Comparison of ENCODE assay signal across 8 cellular contexts in the genomic region with DNA sequence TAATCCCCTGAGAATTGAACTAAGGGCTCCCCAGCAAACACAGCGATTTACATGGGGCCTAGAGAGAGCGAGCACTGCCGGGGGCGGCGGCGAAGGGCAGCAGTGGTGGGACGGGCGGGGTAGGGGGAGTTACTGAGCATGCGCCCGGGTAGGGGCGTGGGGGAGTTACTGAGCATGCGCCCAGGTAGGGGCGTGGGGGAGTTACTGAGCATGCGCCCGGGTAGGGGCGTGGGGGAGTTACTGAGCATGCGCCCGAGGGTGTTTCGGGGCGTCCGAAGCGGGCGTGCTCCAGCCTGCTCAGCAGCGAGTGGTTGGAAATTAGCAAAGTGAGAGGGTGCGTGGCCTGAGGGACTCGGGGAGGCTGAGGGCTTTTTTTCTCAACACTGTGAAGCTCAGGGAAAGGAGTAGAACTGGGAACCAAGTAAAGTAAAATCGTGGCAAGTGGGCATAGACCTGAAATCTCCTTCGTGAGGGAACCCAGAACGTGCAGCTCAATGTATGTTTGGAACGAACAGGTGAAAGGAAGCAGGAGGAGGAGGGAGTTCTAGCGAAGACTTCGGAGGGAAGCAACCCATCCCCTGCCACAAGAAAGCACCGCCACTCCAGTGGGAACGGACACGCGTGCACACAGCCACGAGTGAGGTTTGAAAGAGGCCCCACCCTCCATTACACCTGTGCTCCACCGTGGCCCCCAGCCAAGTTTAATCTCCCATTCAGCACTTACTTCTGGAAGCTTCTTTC. TPM values are rescaled to one million over a fixed set of nuclear protein-coding genes. Genes with fewer than 3 reads are reported as not detected.
DNase-seq lines count a peak whose midpoint lies in the region; ATAC-seq and TF ChIP-seq lines count a peak whose summit lies in the region.

No MANE protein-coding gene starts in this region.

- H3K27me3 Mint-ChIP-seq in IgD-negative memory B cell = no peaks in the 10 kb centered on the region
- no peaks in the 10 kb centered on the region for H3K27me3 Mint-ChIP-seq in activated T-cell treated with anti-CD3 and anti-CD28 coated beads, Interleukin-2, amount 50 U/mL, for 4 hours (ENCODE audit: low read depth)

- DNase-seq in DMS114 treated with DMSO at 0.1 percent for 48 hours (lab: John Stamatoyannopoulos, UW; ENCODE audit: unreplicated experiment) (peak; percentile 62), OCI-LY7 (ENCODE audit: low spot score) (peak; percentile 91), esophagus squamous epithelium (lab: John Stamatoyannopoulos, UW) (peak; percentile 69), myocyte (ENCODE audit: low read depth) (peak; percentile 79)
- peak; percentile 92 for DNase-seq in activated T-cell treated with anti-CD3 and anti-CD28 coated beads, Interleukin-2, amount 50 U/mL, for 4 hours
- peak; percentile 71 to 89 for DNase-seq in stimulated activated CD8-positive, alpha-beta memory T cell treated with anti-CD3 and anti-CD28 coated beads, Interleukin-7, amount 100 ng/mL, for 4 hours (ENCODE audit: low read depth in 2 of 2)

- peaks cover 28% of the 10 kb centered on the region for H3K4me1 ChIP-seq in OCI-LY7 (ENCODE audit: insufficient read depth, low read length, poor library complexity, severe bottlenecking)
- peaks cover 11 to 51% (median 26%) of the 10 kb centered on the region in 3 donors for H3K4me1 ChIP-seq in esophagus squamous epithelium

- H3K4me1 Mint-ChIP-seq in IgD-negative memory B cell = peaks cover 13 to 23% (median 17%) of the 10 kb centered on the region in 3 donors
- peaks cover 29% of the 10 kb centered on the region for H3K4me1 Mint-ChIP-seq in activated T-cell treated with anti-CD3 and anti-CD28 coated beads, Interleukin-2, amount 50 U/mL, for 4 hours (ENCODE audit: low read depth)

- H3K4me3 ChIP-seq in OCI-LY7 (ENCODE audit: low read depth, low read length, poor library complexity, severe bottlenecking) (peak overlapping the region; percentile 71), esophagus squamous epithelium (peak overlapping the region; percentile 37 to 71 (median 59))

- ATAC-seq in GM21529 (IDR thresholded peaks at IDR 0.05; ENCODE audit: unreplicated experiment) = peak; percentile 88
- ATAC-seq in activated T-cell treated with anti-CD3 and anti-CD28 coated beads, Interleukin-2, amount 50 U/mL, for 4 hours = peak; percentile 93

- peak overlapping the region; percentile 97 for H3K4me2 ChIP-seq in OCI-LY7 (ENCODE audit: low read length)

- H3K9me3 ChIP-seq in OCI-LY7 (ENCODE audit: low read length) = no peaks in the 10 kb centered on the region
- H3K9me3 ChIP-seq in esophagus squamous epithelium = no peaks in the 10 kb centered on the region

- H4K20me1 ChIP-seq in OCI-LY7 (ENCODE audit: insufficient read depth, low read length) = no peaks in the 10 kb centered on the region

- POLR2A ChIA-PET in OCI-LY7 (lab: Charles Lee) = interaction anchor here (0.6 to 1.8 kb wide), 8 partner anchors 12 to 102 kb away, joined by 3 to 9 read pairs (median 5); partner anchors contain the start of gene KANK1

- 2 to 5% methylated on average over 13 to 18 of the region's 38 CpGs for WGBS in esophagus squamous epithelium, 2 donors

- H3K9me2 ChIP-seq in OCI-LY7 (ENCODE audit: insufficient read depth, low read length) = no peaks in the 10 kb centered on the region

- BruUV-seq in OCI-LY7 (replicated peaks; lab: Mats Ljungman, UMichigan) = TSS peak; percentile 51

- H3K4me3 Mint-ChIP-seq in IgD-negative memory B cell = peak overlapping the region; percentile 91 to 100 (median 95)
- H3K4me3 Mint-ChIP-seq in activated T-cell treated with anti-CD3 and anti-CD28 coated beads, Interleukin-2, amount 50 U/mL, for 4 hours = peak overlapping the region; percentile 96

- H3K9me3 Mint-ChIP-seq in IgD-negative memory B cell = no peaks in the 10 kb centered on the region
- no peaks in the 10 kb centered on the region for H3K9me3 Mint-ChIP-seq in activated T-cell treated with anti-CD3 and anti-CD28 coated beads, Interleukin-2, amount 50 U/mL, for 4 hours

- H3K79me2 ChIP-seq in OCI-LY7 (ENCODE audit: insufficient read depth, low read depth, low read length) = peaks cover 4% of the 10 kb centered on the region; the same call in 1 of the 2 replicates

- H3K27ac ChIP-seq in OCI-LY7 (ENCODE audit: low read depth, low read length, poor library complexity, severe bottlenecking) = peak overlapping the region; percentile 91
- H3K27ac ChIP-seq in esophagus squamous epithelium = peak overlapping the region; percentile 86 to 91 (median 86)

- H3K27me3 ChIP-seq in esophagus squamous epithelium = no peaks in the 10 kb centered on the region

- TF ChIP-seq CTCF in OCI-LY7 (conservative IDR thresholded peaks at IDR 0.05; ENCODE audit: low read length) (no peak), esophagus squamous epithelium (IDR thresholded peaks at IDR 0.05) (no peak)

- peak in 3 of 4 donors; percentile 21 to 62 (median 41) for TF ChIP-seq POLR2A in esophagus squamous epithelium (IDR thresholded peaks at IDR 0.05)

- CTCF ChIA-PET in OCI-LY7 (lab: Charles Lee; ENCODE audit: unreplicated experiment) = no interaction called here

- H3K36me3 Mint-ChIP-seq in IgD-negative memory B cell = peaks cover 7% of the 10 kb centered on the region
- peaks cover 16% of the 10 kb centered on the region for H3K36me3 Mint-ChIP-seq in activated T-cell treated with anti-CD3 and anti-CD28 coated beads, Interleukin-2, amount 50 U/mL, for 4 hours (ENCODE audit: insufficient read depth)

- intact Hi-C loops in OCI-LY7 (cut with micrococcal nuclease; ENCODE audit: unreplicated experiment) = loop anchor here (1.0 to 5.0 kb wide), 2 partner anchors 34 to 292 kb away; partner anchors contain the start of gene KANK1
- intact Hi-C loops in esophagus squamous epithelium (cut with DNase I) = no loop called here

- H3K36me3 ChIP-seq in OCI-LY7 (ENCODE audit: insufficient read depth, low read length) = peaks cover 18% of the 10 kb centered on the region
- peaks cover 0 to 7% (median 0%) of the 10 kb centered on the region in 3 donors for H3K36me3 ChIP-seq in esophagus squamous epithelium

- peak overlapping the region; percentile 76 to 98 (median 97) for H3K27ac Mint-ChIP-seq in IgD-negative memory B cell

- peak overlapping the region; percentile 83 for H2AFZ ChIP-seq in OCI-LY7 (ENCODE audit: low read length)

RNA-seq across cellular contexts. Expression of gene KANK1, which starts 34.3 kb away (rescaled TPM):
- 4.2 TPM for polyA plus RNA-seq in IgD-negative memory B cell
- total RNA-seq in OCI-LY7 (2014; rRNA removed; shearing (Covaris generic)) = 16.5 and 18.8 TPM in 2 replicates
- total RNA-seq in OCI-LY7 (2022) = 41.0 and 45.8 TPM in 2 replicates
- total RNA-seq in activated T-cell treated with anti-CD3 and anti-CD28 coated beads, Interleukin-2, amount 50 U/mL, for 4 hours = 1 to 10 TPM in 2 of 3 donors, under 1 TPM in 1; 0.87 to 9.3 (median 3.6) TPM
- 100 to 1,000 TPM in 2 of 4 donors, 10 to 100 TPM in 2; 61.9 to 132 (median 93.6) TPM for total RNA-seq in esophagus squamous epithelium
- total RNA-seq in myocyte = 196 and 279 TPM in 2 replicates
- 53.8 TPM for polyA plus RNA-seq in myocyte (2012)

Comparison
In these comparisons a context has a peak if more than half of its experiments do, and no peak if none do; other contexts are left out.
1. Peak in every context shown above with its lines: DNase-seq, ATAC-seq, H3K4me3 ChIP-seq and H3K27ac ChIP-seq.